In the genomic region with DNA sequence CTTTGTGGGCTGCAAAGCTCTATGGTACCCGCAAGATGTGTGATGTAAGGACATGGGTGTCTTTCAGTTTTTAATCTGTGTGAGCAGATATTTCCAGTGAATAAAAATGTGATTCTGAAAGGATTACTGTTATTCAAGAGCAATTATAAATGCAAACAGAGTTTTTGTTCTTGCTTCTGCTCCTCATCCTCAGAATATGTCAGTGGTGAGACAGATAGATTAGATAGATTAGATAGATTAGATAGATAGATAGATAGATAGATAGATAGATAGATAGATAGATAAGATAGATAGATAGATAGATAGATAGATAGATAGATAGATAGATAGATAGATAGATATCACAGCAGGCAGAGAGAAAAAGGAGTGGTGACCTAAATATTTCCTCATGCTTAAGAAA, we compare ENCODE assay signal across 8 cellular contexts.
"Had no signal": no experiment of that assay in that cellular context is flagged by ENCODE, and none has a peak within 500 bp of the region (broad histone marks: within the 10 kb centered on the region; RNA-seq: fewer than 3 reads in every experiment).

No MANE protein-coding gene starts in this region.

- FAIRE-seq: G401.6, GM12878, GM12891, GM12892, GM18507, GM19239 had no signal

- ATAC-seq: GM12878 had no signal

- H3K4me3 ChIP-seq: GM12878 had no signal

- DNase-seq: GDM1, GF-D8 had no signal
